Comparison of ENCODE assay signal across 14 cellular contexts in the genomic region with DNA sequence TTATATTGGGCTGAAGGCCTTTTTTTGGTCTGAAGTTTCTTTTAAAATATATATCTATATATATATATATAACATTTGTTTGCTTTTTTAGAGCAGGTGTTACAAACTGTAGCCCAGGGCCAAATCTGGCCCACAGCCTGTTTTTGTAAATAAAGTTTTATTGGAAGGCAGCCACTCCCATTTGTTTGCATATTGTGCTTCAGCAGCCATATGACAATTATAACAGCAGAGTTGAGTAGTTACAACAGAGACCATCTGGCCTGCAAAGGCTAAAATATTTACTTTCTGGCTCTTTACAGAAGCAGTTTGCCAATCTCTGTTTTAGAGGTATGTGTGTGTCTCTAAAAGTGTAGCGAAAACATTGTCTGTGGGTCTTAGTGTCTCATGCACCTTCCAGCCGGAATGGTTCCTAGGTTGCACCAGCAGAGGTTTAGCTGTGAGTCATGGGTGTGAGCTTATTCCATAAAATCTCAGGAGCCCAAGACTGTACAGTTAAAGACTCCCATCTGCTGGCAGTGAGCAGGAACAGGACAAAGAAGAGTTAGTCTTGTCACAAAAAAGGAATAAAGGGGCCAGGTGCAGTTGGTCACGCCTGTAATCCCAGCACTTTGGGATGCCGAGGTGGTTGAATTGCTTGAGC. TPM values are rescaled to one million over a fixed set of nuclear protein-coding genes. Genes with fewer than 3 reads are reported as not detected.
A peak's percentile ranks its signal among the peaks of the same experiment; 100 is the strongest.
DNase-seq lines count a peak whose midpoint lies in the region; ATAC-seq and TF ChIP-seq lines count a peak whose summit lies in the region.
"Had no signal": no experiment of that assay in that cellular context is flagged by ENCODE, and none has a peak within 500 bp of the region (broad histone marks: within the 10 kb centered on the region; RNA-seq: fewer than 3 reads in every experiment).

No MANE protein-coding gene starts in this region.

- H3K4me3 ChIP-seq in breast epithelium (no peak overlapping the region), colonic mucosa (no peak overlapping the region)
- H3K4me3 ChIP-seq: left lung had no signal

- H3K4me1 ChIP-seq in breast epithelium (no peaks in the 10 kb centered on the region), colonic mucosa (no peaks in the 10 kb centered on the region)
- H3K4me1 ChIP-seq: left lung had no signal

- no peak overlapping the region for H3K27ac ChIP-seq in breast epithelium
- H3K27ac ChIP-seq in colonic mucosa: peak overlapping the region; percentile 20
- H3K27ac ChIP-seq: left lung had no signal

- no peaks in the 10 kb centered on the region for H3K4me1 Mint-ChIP-seq in MCF 10A (ENCODE audit: insufficient read depth, unreplicated experiment)
- no peaks in the 10 kb centered on the region for H3K4me1 Mint-ChIP-seq in activated CD8-positive, alpha-beta T cell treated with anti-CD3 and anti-CD28 coated beads, Interleukin-2, amount 10 ng/mL, durations not matched to agents 7 days and 5 days (ENCODE audit: low read depth)
- H3K4me1 Mint-ChIP-seq: stimulated activated effector memory CD8-positive, alpha-beta T cell treated with anti-CD3 and anti-CD28 coated beads, Interleukin-12 subunit alpha, Interleukin-12 subunit beta, amount 100 ng/mL, for 72 hours had no signal

- H3K9me3 Mint-ChIP-seq in MCF 10A (ENCODE audit: unreplicated experiment): no peaks in the 10 kb centered on the region
- no peaks in the 10 kb centered on the region for H3K9me3 Mint-ChIP-seq in activated CD8-positive, alpha-beta T cell treated with anti-CD3 and anti-CD28 coated beads, Interleukin-2, amount 10 ng/mL, durations not matched to agents 7 days and 5 days (ENCODE audit: insufficient read depth)
- H3K9me3 Mint-ChIP-seq: activated T-helper 2 cell treated with anti-CD3 and anti-CD28 coated beads, Interferon-gamma antibody, Interleukin-2, Interleukin-4, amounts not matched to agents 10 μg/mL and 5 μg/mL and 100 μg/mL, durations not matched to agents 14 hours and 24 hours and 36 hours; CD4-positive, CD25-positive, alpha-beta regulatory T cell; stimulated activated effector memory CD8-positive, alpha-beta T cell treated with anti-CD3 and anti-CD28 coated beads, Interleukin-12 subunit alpha, Interleukin-12 subunit beta, amount 100 ng/mL, for 72 hours had no signal

- H3K4me3 Mint-ChIP-seq in MCF 10A (ENCODE audit: unreplicated experiment): no peak overlapping the region
- no peak overlapping the region for H3K4me3 Mint-ChIP-seq in activated CD8-positive, alpha-beta T cell treated with anti-CD3 and anti-CD28 coated beads, Interleukin-2, amount 10 ng/mL, durations not matched to agents 7 days and 5 days
- H3K4me3 Mint-ChIP-seq: CD4-positive, CD25-positive, alpha-beta regulatory T cell; stimulated activated effector memory CD8-positive, alpha-beta T cell treated with anti-CD3 and anti-CD28 coated beads, Interleukin-12 subunit alpha, Interleukin-12 subunit beta, amount 100 ng/mL, for 72 hours had no signal

- H3K27ac Mint-ChIP-seq in MCF 10A (ENCODE audit: low read depth, unreplicated experiment): no peak overlapping the region
- H3K27ac Mint-ChIP-seq in activated CD8-positive, alpha-beta T cell treated with anti-CD3 and anti-CD28 coated beads, Interleukin-2, amount 10 ng/mL, durations not matched to agents 7 days and 5 days: no peak overlapping the region
- H3K27ac Mint-ChIP-seq: activated T-helper 2 cell treated with anti-CD3 and anti-CD28 coated beads, Interferon-gamma antibody, Interleukin-2, Interleukin-4, amounts not matched to agents 10 μg/mL and 5 μg/mL and 100 μg/mL, durations not matched to agents 14 hours and 24 hours and 36 hours; stimulated activated effector memory CD8-positive, alpha-beta T cell treated with anti-CD3 and anti-CD28 coated beads, Interleukin-12 subunit alpha, Interleukin-12 subunit beta, amount 100 ng/mL, for 72 hours had no signal

- H3K9ac ChIP-seq in colonic mucosa (ENCODE audit: low read depth in 2 of 2, low read length in 2 of 2): no peak overlapping the region

- peak; percentile 21 for TF ChIP-seq CTCF in MCF 10A (IDR thresholded peaks at IDR 0.05; ENCODE audit: unreplicated experiment)
- TF ChIP-seq CTCF in breast epithelium (IDR thresholded peaks at IDR 0.05): no peak
- peak; percentile 35 for TF ChIP-seq CTCF in colonic mucosa (IDR thresholded peaks at IDR 0.05)

- BruUV-seq in MCF 10A (replicated peaks; lab: Mats Ljungman, UMichigan): no TSS peak

- ATAC-seq in activated CD8-positive, alpha-beta T cell treated with anti-CD3 and anti-CD28 coated beads, Interleukin-2, amount 10 ng/mL, durations not matched to agents 7 days and 5 days: no peak
- no peak for ATAC-seq in GM21529 (IDR thresholded peaks at IDR 0.05; ENCODE audit: unreplicated experiment)
- ATAC-seq: left lung; stimulated activated effector memory CD8-positive, alpha-beta T cell treated with anti-CD3 and anti-CD28 coated beads, Interleukin-12 subunit alpha, Interleukin-12 subunit beta, amount 100 ng/mL, for 72 hours had no signal

- CTCF ChIA-PET in MCF 10A (lab: Yijun Ruan, JAX): no interaction called here
- CTCF ChIA-PET in activated CD8-positive, alpha-beta T cell treated with anti-CD3 and anti-CD28 coated beads, Interleukin-2, amount 10 ng/mL, durations not matched to agents 7 days and 5 days (lab: Charles Lee): no interaction called here

- H3K36me3 ChIP-seq in breast epithelium (peaks cover 4% of the 10 kb centered on the region), colonic mucosa (no peaks in the 10 kb centered on the region)

- peak; percentile 36 for DNase-seq in MCF 10A (ENCODE audit: unreplicated experiment)
- no peak for DNase-seq in breast epithelium (ENCODE audit: low spot score in 2 of 2)
- DNase-seq in NCI-H460 (ENCODE audit: extremely low read depth, low read depth): peak; percentile 7
- DNase-seq in colonic mucosa: peak; percentile 63
- DNase-seq in stromal cell of bone marrow (ENCODE audit: low read depth): peak; percentile 23
- DNase-seq in activated effector memory CD4-positive, alpha-beta T cell treated with anti-CD3 and anti-CD28 coated beads, Interleukin-2, amount 50 U/mL, for 16 hours: no peak
- no peak for DNase-seq in activated CD8-positive, alpha-beta T cell treated with anti-CD3 and anti-CD28 coated beads, Interleukin-2, amount 10 ng/mL, durations not matched to agents 7 days and 5 days
- DNase-seq: CD4-positive, CD25-positive, alpha-beta regulatory T cell; left lung; NCI-H1105 treated with DMSO at 0.1 percent for 48 hours; T1000 had no signal

- H3K27me3 ChIP-seq in breast epithelium (no peaks in the 10 kb centered on the region), colonic mucosa (no peaks in the 10 kb centered on the region)
- H3K27me3 ChIP-seq: left lung had no signal

- peaks cover 69% of the 10 kb centered on the region for H3K36me3 Mint-ChIP-seq in MCF 10A (ENCODE audit: insufficient read depth, unreplicated experiment)
- H3K36me3 Mint-ChIP-seq in activated CD8-positive, alpha-beta T cell treated with anti-CD3 and anti-CD28 coated beads, Interleukin-2, amount 10 ng/mL, durations not matched to agents 7 days and 5 days (ENCODE audit: low read depth): peaks cover 22% of the 10 kb centered on the region

- H3K9me3 ChIP-seq in breast epithelium (no peaks in the 10 kb centered on the region), colonic mucosa (no peaks in the 10 kb centered on the region)
- H3K9me3 ChIP-seq: left lung had no signal

- intact Hi-C loops in MCF 10A (cut with micrococcal nuclease) (loop anchor here (2.0 kb wide), 1 partner anchor 81 kb away; no protein-coding TSS in a partner anchor), breast epithelium (cut with DNase I; ENCODE audit: low total_unique reads) (no loop called here), colonic mucosa (cut with DNase I) (no loop called here)

- H3K27me3 Mint-ChIP-seq in MCF 10A (ENCODE audit: insufficient read depth, unreplicated experiment): no peaks in the 10 kb centered on the region
- no peaks in the 10 kb centered on the region for H3K27me3 Mint-ChIP-seq in activated CD8-positive, alpha-beta T cell treated with anti-CD3 and anti-CD28 coated beads, Interleukin-2, amount 10 ng/mL, durations not matched to agents 7 days and 5 days (ENCODE audit: low read depth)
- H3K27me3 Mint-ChIP-seq: CD4-positive, CD25-positive, alpha-beta regulatory T cell had no signal

- no peak for TF ChIP-seq POLR2A in breast epithelium (IDR thresholded peaks at IDR 0.05)

- POLR2A ChIA-PET in MCF 10A (lab: Yijun Ruan, JAX): no interaction called here
- POLR2A ChIA-PET in activated CD8-positive, alpha-beta T cell treated with anti-CD3 and anti-CD28 coated beads, Interleukin-2, amount 10 ng/mL, durations not matched to agents 7 days and 5 days (lab: Charles Lee): interaction anchor here (0.5 kb wide), 1 partner anchor 90 kb away, joined by 3 read pairs; no protein-coding TSS in a partner anchor

RNA-seq across cellular contexts. Expression of gene LCMT1, which starts 23.8 kb away (rescaled TPM):
- 28.1 and 36.3 TPM in 2 replicates for total RNA-seq in MCF 10A (2022)
- 10 to 100 TPM; 26.9 to 38.3 (median 30.4) TPM for total RNA-seq in breast epithelium
- 38.7 and 46.2 TPM in 2 replicates for total RNA-seq in NCI-H460 (2014; rRNA removed; shearing (Covaris generic))
- 15.0 and 18.3 TPM in 2 replicates for polyA plus RNA-seq in NCI-H460 (2014; cell fraction: nucleus; rRNA removed)
- total RNA-seq in colonic mucosa: 10 to 100 TPM; 46.9 to 47.6 TPM
- total RNA-seq in activated CD8-positive, alpha-beta T cell treated with anti-CD3 and anti-CD28 coated beads, Interleukin-2, amount 10 ng/mL, durations not matched to agents 7 days and 5 days: 10 to 100 TPM; 37.9 to 41.3 TPM

Comparison
In these comparisons a context has a peak if more than half of its experiments do, and no peak if none do; other contexts are left out.
1. DNase-seq: peak in MCF 10A (single experiment), NCI-H460 (single experiment), colonic mucosa (single experiment) and stromal cell of bone marrow (single experiment); none in breast epithelium (0 of 2), activated effector memory CD4-positive, alpha-beta T cell treated with anti-CD3 and anti-CD28 coated beads, Interleukin-2, amount 50 U/mL, for 16 hours (single experiment) and activated CD8-positive, alpha-beta T cell treated with anti-CD3 and anti-CD28 coated beads, Interleukin-2, amount 10 ng/mL, durations not matched to agents 7 days and 5 days (single experiment).
2. CTCF ChIP-seq: peak in MCF 10A (single experiment) and colonic mucosa (single experiment); none in breast epithelium (0 of 3).